ENCODE assay signal across 8 cellular contexts in the genomic region with DNA sequence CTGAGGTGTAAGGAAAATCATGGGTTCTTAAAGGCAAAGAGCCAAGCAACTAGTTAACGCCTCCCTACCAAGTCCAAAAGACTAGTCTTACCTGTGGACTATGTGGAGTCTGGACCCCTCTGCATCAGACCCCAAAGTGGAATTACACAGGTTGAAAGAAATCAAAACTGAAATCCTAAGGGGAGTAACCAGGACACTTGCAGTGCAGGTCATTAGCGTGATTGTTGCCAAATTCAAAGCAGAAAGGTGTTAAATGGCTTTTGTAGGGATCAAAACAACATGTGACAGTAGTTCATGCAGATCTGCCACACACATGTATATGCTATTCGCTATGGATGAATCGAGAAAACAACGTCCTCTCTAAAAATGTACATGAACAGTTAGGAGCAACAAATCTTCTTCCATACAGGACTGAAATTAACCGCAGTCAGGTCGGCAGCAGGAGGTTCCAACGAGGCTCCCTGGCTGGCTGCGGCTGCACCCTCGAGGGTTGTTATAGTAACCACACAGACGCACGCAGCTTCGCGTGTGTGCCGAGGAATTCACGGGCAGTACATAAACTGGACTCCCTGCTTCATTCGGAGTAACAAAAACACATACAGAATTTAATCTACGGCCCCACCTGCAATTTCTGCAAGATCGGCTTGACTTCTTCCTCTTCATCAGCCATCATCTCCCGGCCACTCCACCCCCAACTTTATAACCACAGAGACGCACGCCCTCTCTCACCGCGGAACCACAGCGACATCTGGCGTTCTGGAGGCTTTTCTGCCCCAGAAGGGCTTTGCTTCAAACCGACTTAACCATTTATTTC. TPM values are rescaled to one million over a fixed set of nuclear protein-coding genes. Genes with fewer than 3 reads are reported as not detected.
DNase-seq lines count a peak whose midpoint lies in the region; ATAC-seq and TF ChIP-seq lines count a peak whose summit lies in the region.

A gene with protein sequence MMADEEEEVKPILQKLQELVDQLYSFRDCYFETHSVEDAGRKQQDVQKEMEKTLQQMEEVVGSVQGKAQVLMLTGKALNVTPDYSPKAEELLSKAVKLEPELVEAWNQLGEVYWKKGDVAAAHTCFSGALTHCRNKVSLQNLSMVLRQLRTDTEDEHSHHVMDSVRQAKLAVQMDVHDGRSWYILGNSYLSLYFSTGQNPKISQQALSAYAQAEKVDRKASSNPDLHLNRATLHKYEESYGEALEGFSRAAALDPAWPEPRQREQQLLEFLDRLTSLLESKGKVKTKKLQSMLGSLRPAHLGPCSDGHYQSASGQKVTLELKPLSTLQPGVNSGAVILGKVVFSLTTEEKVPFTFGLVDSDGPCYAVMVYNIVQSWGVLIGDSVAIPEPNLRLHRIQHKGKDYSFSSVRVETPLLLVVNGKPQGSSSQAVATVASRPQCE (minus strand): TSS at position 687 of the 814 bp plus-strand sequence. CDS start 14 bp downstream, at position 673.

- ATAC-seq in GM23338: peak; percentile 92

- H3K27me3 Mint-ChIP-seq in GM23338 (ENCODE audit: insufficient read depth, low read depth, poor library complexity): peaks cover 7% of the 10 kb centered on the region
- H3K27me3 Mint-ChIP-seq in nephron (ENCODE audit: low read depth): no peaks in the 10 kb centered on the region
- H3K27me3 Mint-ChIP-seq in stimulated activated naive CD8-positive, alpha-beta T cell treated with anti-CD3 and anti-CD28 coated beads, Interleukin-15, Interleukin-2, amounts not matched to agents 100 ng/mL and 50 ng/mL, for 24 hours: no peaks in the 10 kb centered on the region

- no peak within 1 kb of the TSS for H3K27ac ChIP-seq in GM23338 (ENCODE audit: low read depth)

- H4K20me1 ChIP-seq in GM23338 (replicated peaks; ENCODE audit: insufficient read depth): peaks cover 4% of the 10 kb centered on the region; the same call in 1 of the 2 replicates

- peaks cover 6% of the 10 kb centered on the region; the same call in 1 of the 2 replicates for H3K36me3 ChIP-seq in GM23338 (ENCODE audit: insufficient read depth)

- H3F3A ChIP-seq in GM23338 (replicated peaks; ENCODE audit: low read depth): no peaks in the 10 kb centered on the region

- H3K4me3 ChIP-seq in GM23338 (peak within 1 kb of the TSS; percentile 63), fibroblast of the aortic adventitia (ENCODE audit: low read depth, low read length) (peak within 1 kb of the TSS; percentile 91)

- peak; percentile 83 for DNase-seq in EH (ENCODE audit: low read depth)
- peak; percentile 91 for DNase-seq in GM23338 (ENCODE audit: low spot score)
- DNase-seq in RPMI8226: peak; percentile 87
- DNase-seq in activated T-helper 1 cell treated with anti-CD3 and anti-CD28 coated beads, Interleukin-2, amount 50 U/mL, for 16 hours (ENCODE audit: low read depth in 1 of 2, low spot score in 1 of 2): peak; percentile 83 to 91
- peak; percentile 95 for DNase-seq in fibroblast of the aortic adventitia (ENCODE audit: low read depth)

- TF ChIP-seq CTCF in GM23338 (conservative IDR thresholded peaks at IDR 0.05; ENCODE audit: low read depth in 2 of 2) (peak; percentile 75 to 96), LNCAP (IDR thresholded peaks at IDR 0.05) (peak; percentile 96), fibroblast of the aortic adventitia (IDR thresholded peaks at IDR 0.05; ENCODE audit: insufficient read depth, low read length) (peak; percentile 98), nephron (IDR thresholded peaks at IDR 0.05; ENCODE audit: unreplicated experiment in 3 of 3) (peak; percentile 91 to 97 (median 94))

- no peaks in the 10 kb centered on the region for H3K27me3 ChIP-seq in GM23338 (ENCODE audit: insufficient read depth)

- H3K4me3 Mint-ChIP-seq in GM23338 (peak within 1 kb of the TSS; percentile 87), nephron (peak within 1 kb of the TSS; percentile 88 to 94 (median 92))
- peak within 1 kb of the TSS; percentile 95 for H3K4me3 Mint-ChIP-seq in stimulated activated naive CD8-positive, alpha-beta T cell treated with anti-CD3 and anti-CD28 coated beads, Interleukin-15, Interleukin-2, amounts not matched to agents 100 ng/mL and 50 ng/mL, for 24 hours

- peak within 1 kb of the TSS; percentile 19 for H2AFZ ChIP-seq in GM23338

- H3K9me3 Mint-ChIP-seq in GM23338 (peaks cover 8% of the 10 kb centered on the region), nephron (peaks cover 2% of the 10 kb centered on the region)
- no peaks in the 10 kb centered on the region for H3K9me3 Mint-ChIP-seq in stimulated activated naive CD8-positive, alpha-beta T cell treated with anti-CD3 and anti-CD28 coated beads, Interleukin-15, Interleukin-2, amounts not matched to agents 100 ng/mL and 50 ng/mL, for 24 hours

- H3K36me3 Mint-ChIP-seq in GM23338 (ENCODE audit: low read depth): peaks cover 13% of the 10 kb centered on the region
- peaks cover 28% of the 10 kb centered on the region for H3K36me3 Mint-ChIP-seq in nephron (ENCODE audit: low read depth)
- H3K36me3 Mint-ChIP-seq in stimulated activated naive CD8-positive, alpha-beta T cell treated with anti-CD3 and anti-CD28 coated beads, Interleukin-15, Interleukin-2, amounts not matched to agents 100 ng/mL and 50 ng/mL, for 24 hours (ENCODE audit: low read depth): peaks cover 13% of the 10 kb centered on the region

- H3K4me1 ChIP-seq in GM23338 (ENCODE audit: insufficient read depth): peaks cover 7% of the 10 kb centered on the region; the same call in 1 of the 2 replicates

- peaks cover 31% of the 10 kb centered on the region for H3K79me2 ChIP-seq in GM23338 (replicated peaks; ENCODE audit: insufficient read depth)

- H3K9me2 ChIP-seq in GM23338 (ENCODE audit: insufficient read depth): no peaks in the 10 kb centered on the region

- H3K27ac Mint-ChIP-seq in GM23338: peak within 1 kb of the TSS; percentile 28
- H3K27ac Mint-ChIP-seq in nephron: peak within 1 kb of the TSS; percentile 56 to 83 (median 78)
- peak within 1 kb of the TSS; percentile 92 for H3K27ac Mint-ChIP-seq in stimulated activated naive CD8-positive, alpha-beta T cell treated with anti-CD3 and anti-CD28 coated beads, Interleukin-15, Interleukin-2, amounts not matched to agents 100 ng/mL and 50 ng/mL, for 24 hours

- peak within 1 kb of the TSS; percentile 85 for H3K4me2 ChIP-seq in GM23338

- H3K4me1 Mint-ChIP-seq in GM23338: peaks cover 3% of the 10 kb centered on the region; the same call in 2 of the 3 replicates
- H3K4me1 Mint-ChIP-seq in nephron: peaks cover 20% of the 10 kb centered on the region
- H3K4me1 Mint-ChIP-seq in stimulated activated naive CD8-positive, alpha-beta T cell treated with anti-CD3 and anti-CD28 coated beads, Interleukin-15, Interleukin-2, amounts not matched to agents 100 ng/mL and 50 ng/mL, for 24 hours (ENCODE audit: low read depth): peaks cover 28% of the 10 kb centered on the region

TF ChIP-seq in GM23338, 12 proteins besides CTCF, POLR2A, EP300 and RAD21 (continues in another document):
- peak; percentile 46; the same call in 1 of the 2 replicates for TF ChIP-seq POLR2AphosphoS5 (IDR thresholded peaks at IDR 0.05; ENCODE audit: low read depth)

RNA-seq across cellular contexts. Expression of the gene that starts here (rescaled TPM):
- 14.6 and 16.4 TPM in 2 replicates for total RNA-seq in GM23338 (2014; rRNA removed; shearing (Covaris generic))
- polyA plus RNA-seq in GM23338 (2016; fragmentation: Nextera tagmentation; extraction: Ambion mirVana): 9.3 and 11.9 TPM in 2 replicates
- 16.6 and 49.7 TPM in 2 replicates for total RNA-seq in fibroblast of the aortic adventitia (ENCODE audit: low replicate concordance)

Comparison
In these comparisons a context has a peak if more than half of its experiments do, and no peak if none do; other contexts are left out.
1. H3K27ac Mint-ChIP-seq: peak in every context shown above with its lines; median percentile 92 in stimulated activated naive CD8-positive, alpha-beta T cell treated with anti-CD3 and anti-CD28 coated beads, Interleukin-15, Interleukin-2, amounts not matched to agents 100 ng/mL and 50 ng/mL, for 24 hours; 78 in nephron; 28 in GM23338.